ENCODE assay signal across 2 cellular contexts in genomic region chr21:45405819-45406762, GRCh38.
A peak's percentile ranks its signal among the peaks of the same experiment; 100 is the strongest.
TF ChIP-seq lines count a peak whose summit lies in the region.

No MANE protein-coding gene starts in this region.

TF ChIP-seq in K562, 482 proteins besides CTCF, POLR2A, EP300 and RAD21 (continued from another document and continues in another):
- no peak for TF ChIP-seq CHD7 (IDR thresholded peaks at IDR 0.05; ENCODE audit: low read depth, low read length)
- TF ChIP-seq GABPB2 (CRISPR knock-in tag; conservative IDR thresholded peaks at IDR 0.05) = no peak
- no peak for TF ChIP-seq IRF9 (tag; IDR thresholded peaks at IDR 0.05)
- no peak for TF ChIP-seq MNT (conservative IDR thresholded peaks at IDR 0.05)
- TF ChIP-seq FOXA1 (IDR thresholded peaks at IDR 0.05; ENCODE audit: borderline replicate concordance) = no peak

TF ChIP-seq in HepG2, 621 proteins besides CTCF, POLR2A, EP300 and RAD21 (continued from another document and continues in another):
- TF ChIP-seq PAXIP1 (CRISPR knock-in tag; conservative IDR thresholded peaks at IDR 0.05) (no peak), TOPORS (CRISPR knock-in tag; IDR thresholded peaks at IDR 0.05) (0 out of 2 replicates have a peak, but pooled peaks have one; percentile 23), CREB3 (CRISPR knock-in tag; IDR thresholded peaks at IDR 0.05) (no peak), ZNF562 (CRISPR knock-in tag; IDR thresholded peaks at IDR 0.05; ENCODE audit: borderline replicate concordance) (no peak), CENPX (CRISPR knock-in tag; IDR thresholded peaks at IDR 0.05) (no peak), PATZ1 (CRISPR knock-in tag; IDR thresholded peaks at IDR 0.05) (peak; percentile 14; the same call in 1 of the 2 replicates), NR2F1 (CRISPR knock-in tag; IDR thresholded peaks at IDR 0.05) (no peak), GATAD1 (CRISPR knock-in tag; IDR thresholded peaks at IDR 0.05) (peak; percentile 11; the same call in 1 of the 2 replicates), KLF9 (CRISPR knock-in tag; IDR thresholded peaks at IDR 0.05; ENCODE audit: low read depth) (no peak), IKZF1 (IDR thresholded peaks at IDR 0.05) (no peak), ZNF747 (CRISPR knock-in tag; IDR thresholded peaks at IDR 0.05; ENCODE audit: borderline replicate concordance) (no peak), CBFB (CRISPR knock-in tag; IDR thresholded peaks at IDR 0.05) (no peak), DR1 (CRISPR knock-in tag; IDR thresholded peaks at IDR 0.05) (0 out of 2 replicates have a peak, but pooled peaks have one; percentile 40), ARID4A (CRISPR knock-in tag; IDR thresholded peaks at IDR 0.05; ENCODE audit: borderline replicate concordance) (peak; percentile 19; the same call in 1 of the 2 replicates), JUN (CRISPR knock-in tag; IDR thresholded peaks at IDR 0.05) (no peak), PHF8 (CRISPR knock-in tag; IDR thresholded peaks at IDR 0.05) (peak; percentile 59), HNRNPH1 (optimal IDR thresholded peaks at IDR 0.05; ENCODE audit: low read depth, low read length) (no peak), KAT2B (IDR thresholded peaks at IDR 0.05; ENCODE audit: borderline replicate concordance, low read depth, low read length) (no peak), HMG20B (CRISPR knock-in tag; conservative IDR thresholded peaks at IDR 0.05) (no peak), ZNF281 (CRISPR knock-in tag; IDR thresholded peaks at IDR 0.05; ENCODE audit: borderline replicate concordance) (no peak), ZNF274 (CRISPR knock-in tag; IDR thresholded peaks at IDR 0.05) (peak; percentile 24; the same call in 1 of the 2 replicates), ESRRA (CRISPR knock-in tag; IDR thresholded peaks at IDR 0.05; ENCODE audit: low read depth) (no peak), MXD4 (CRISPR knock-in tag; IDR thresholded peaks at IDR 0.05) (no peak), RBM39 (IDR thresholded peaks at IDR 0.05; ENCODE audit: low read depth, low read length, poor library complexity, severe bottlenecking) (no peak), SP1 (IDR thresholded peaks at IDR 0.05) (no peak), SP1 (CRISPR knock-in tag; IDR thresholded peaks at IDR 0.05) (peak; percentile 15; the same call in 1 of the 2 replicates), ZNF205 (CRISPR knock-in tag; IDR thresholded peaks at IDR 0.05) (0 out of 2 replicates have a peak, but pooled peaks have one; percentile 20), GATAD2A (CRISPR knock-in tag; IDR thresholded peaks at IDR 0.05) (peak; percentile 50; the same call in 1 of the 2 replicates), ZNF720 (CRISPR knock-in tag; IDR thresholded peaks at IDR 0.05) (no peak), SYNCRIP (IDR thresholded peaks at IDR 0.05; ENCODE audit: insufficient read depth, low read depth, low read length) (no peak), ZFX (CRISPR knock-in tag; IDR thresholded peaks at IDR 0.05; ENCODE audit: low read depth) (peak; percentile 67), MAZ (IDR thresholded peaks at IDR 0.05; ENCODE audit: borderline replicate concordance, low read depth, low read length) (peak; percentile 14; the same call in 1 of the 2 replicates), MAZ (CRISPR knock-in tag; IDR thresholded peaks at IDR 0.05; ENCODE audit: low read depth) (no peak; the same call in 1 of the 2 replicates), ZMAT5 (CRISPR knock-in tag; IDR thresholded peaks at IDR 0.05; ENCODE audit: borderline replicate concordance, low read depth) (no peak), NCOA1 (CRISPR knock-in tag; IDR thresholded peaks at IDR 0.05) (no peak), LBX2 (CRISPR knock-in tag; IDR thresholded peaks at IDR 0.05; ENCODE audit: borderline replicate concordance) (0 out of 2 replicates have a peak, but pooled peaks have one; percentile 26), TOE1 (CRISPR knock-in tag; IDR thresholded peaks at IDR 0.05) (no peak), TFDP1 (CRISPR knock-in tag; IDR thresholded peaks at IDR 0.05; ENCODE audit: borderline replicate concordance) (peak; percentile 15; the same call in 1 of the 2 replicates), MAX (IDR thresholded peaks at IDR 0.05) (no peak), ZNF160 (CRISPR knock-in tag; IDR thresholded peaks at IDR 0.05) (peak; percentile 18; the same call in 1 of the 2 replicates), HNF1B (CRISPR knock-in tag; IDR thresholded peaks at IDR 0.05) (no peak), KLF11 (CRISPR knock-in tag; IDR thresholded peaks at IDR 0.05) (no peak), SMAD9 (CRISPR knock-in tag; IDR thresholded peaks at IDR 0.05) (no peak), ZFP1 (CRISPR knock-in tag; IDR thresholded peaks at IDR 0.05) (no peak), KAT8 (CRISPR knock-in tag; IDR thresholded peaks at IDR 0.05) (0 out of 2 replicates have a peak, but pooled peaks have one; percentile 4), ZNF225 (CRISPR knock-in tag; IDR thresholded peaks at IDR 0.05) (no peak), ZNF781 (CRISPR knock-in tag; IDR thresholded peaks at IDR 0.05; ENCODE audit: borderline replicate concordance, not compliant biosample characterization) (no peak), ZNF766 (CRISPR knock-in tag; IDR thresholded peaks at IDR 0.05; ENCODE audit: borderline replicate concordance) (no peak), ZNF350 (CRISPR knock-in tag; IDR thresholded peaks at IDR 0.05; ENCODE audit: borderline replicate concordance, low read depth) (no peak)
